13 cellular contexts compared by ENCODE assay signal in genomic region chr3:15769256-15769915, GRCh38. TPM values are rescaled to one million over a fixed set of nuclear protein-coding genes. Genes with fewer than 3 reads are reported as not detected.
DNase-seq lines count a peak whose midpoint lies in the region; ATAC-seq and TF ChIP-seq lines count a peak whose summit lies in the region.
"Had no signal": no experiment of that assay in that cellular context is flagged by ENCODE, and none has a peak within 500 bp of the region (broad histone marks: within the 10 kb centered on the region; RNA-seq: fewer than 3 reads in every experiment).

No MANE protein-coding gene starts in this region.

- H3K9me3 ChIP-seq in osteoblast (ENCODE audit: low read depth, low read length) (no peaks in the 10 kb centered on the region), gastroesophageal sphincter (no peaks in the 10 kb centered on the region)

- no peak overlapping the region for H3K27ac Mint-ChIP-seq in activated CD8-positive, alpha-beta T cell treated with anti-CD3 and anti-CD28 coated beads for 36 hours

- H3K79me2 ChIP-seq in osteoblast (ENCODE audit: insufficient read depth, low read length), result peaks cover 86% of the 10 kb centered on the region

- H3K4me1 Mint-ChIP-seq in activated CD8-positive, alpha-beta T cell treated with anti-CD3 and anti-CD28 coated beads for 36 hours (ENCODE audit: low read depth), result peaks cover 45% of the 10 kb centered on the region

- TF ChIP-seq CTCF in GM13977 (IDR thresholded peaks at IDR 0.05; ENCODE audit: extremely low read depth, insufficient read depth, missing control alignments) (no peak), osteoblast (IDR thresholded peaks at IDR 0.05; ENCODE audit: extremely low read depth, low read depth, low read length) (no peak), gastroesophageal sphincter (IDR thresholded peaks at IDR 0.05) (no peak)
- TF ChIP-seq CTCF in activated CD8-positive, alpha-beta T cell treated with anti-CD3 and anti-CD28 coated beads for 36 hours (IDR thresholded peaks at IDR 0.05), result no peak

- no peaks in the 10 kb centered on the region for H4K20me1 ChIP-seq in osteoblast (ENCODE audit: insufficient read depth, low read length)

- peaks cover 29% of the 10 kb centered on the region for H3K36me3 Mint-ChIP-seq in activated CD8-positive, alpha-beta T cell treated with anti-CD3 and anti-CD28 coated beads for 36 hours (ENCODE audit: low read depth)

- peak overlapping the region; percentile 85 for H3K27ac ChIP-seq in osteoblast (ENCODE audit: low read depth, low read length)
- no peak overlapping the region for H3K27ac ChIP-seq in gastroesophageal sphincter
- H3K27ac ChIP-seq: parathyroid adenoma had no signal

- peak; percentile 55 for ATAC-seq in HG03354 (IDR thresholded peaks at IDR 0.05; ENCODE audit: poor library complexity, severe bottlenecking, unreplicated experiment)
- ATAC-seq in gastroesophageal sphincter, result no peak
- ATAC-seq in activated CD8-positive, alpha-beta T cell treated with anti-CD3 and anti-CD28 coated beads for 36 hours, result no peak
- ATAC-seq in GM18873 (IDR thresholded peaks at IDR 0.05; ENCODE audit: low FRiP score, unreplicated experiment), result no peak

- H3K4me2 ChIP-seq in osteoblast (ENCODE audit: insufficient read depth, low read length), result peak overlapping the region; percentile 43

- POLR2A ChIA-PET in activated CD8-positive, alpha-beta T cell treated with anti-CD3 and anti-CD28 coated beads for 36 hours (lab: Charles Lee), result no interaction called here

- 61 to 69% methylated on average over 2 of the region's 2 CpGs for WGBS in gastroesophageal sphincter (ENCODE audit: low coverage in 1 of 2), 2 donors

- TF ChIP-seq EP300 in gastroesophageal sphincter (IDR thresholded peaks at IDR 0.05), result no peak

- H3K27me3 Mint-ChIP-seq in activated CD8-positive, alpha-beta T cell treated with anti-CD3 and anti-CD28 coated beads for 36 hours, result no peaks in the 10 kb centered on the region
- H3K27me3 Mint-ChIP-seq: effector memory CD8-positive, alpha-beta T cell; IgD-negative memory B cell had no signal

- no peak overlapping the region for H2AFZ ChIP-seq in osteoblast (ENCODE audit: low read length)
- H2AFZ ChIP-seq: parathyroid adenoma had no signal

- no peak overlapping the region for H3K4me3 ChIP-seq in osteoblast (ENCODE audit: insufficient read depth, low read length)
- H3K4me3 ChIP-seq in gastroesophageal sphincter, result no peak overlapping the region

- H3K27me3 ChIP-seq in osteoblast (ENCODE audit: insufficient read depth, low read length) (no peaks in the 10 kb centered on the region), gastroesophageal sphincter (no peaks in the 10 kb centered on the region)

- H3K36me3 ChIP-seq in osteoblast (ENCODE audit: insufficient read depth, low read length) (peaks cover 15% of the 10 kb centered on the region), gastroesophageal sphincter (peaks cover 0 to 12% of the 10 kb centered on the region in 2 donors)

- peaks cover 19% of the 10 kb centered on the region for H3K4me1 ChIP-seq in osteoblast (ENCODE audit: insufficient read depth, low read length)
- H3K4me1 ChIP-seq in gastroesophageal sphincter, result peaks cover 0 to 22% (median 7%) of the 10 kb centered on the region in 3 donors
- H3K4me1 ChIP-seq: parathyroid adenoma had no signal

- TF ChIP-seq POLR2A in erythroblast (IDR thresholded peaks at IDR 0.05; ENCODE audit: low read length) (no peak), gastroesophageal sphincter (IDR thresholded peaks at IDR 0.05) (no peak)

- H3K9me3 Mint-ChIP-seq in activated CD8-positive, alpha-beta T cell treated with anti-CD3 and anti-CD28 coated beads for 36 hours, result no peaks in the 10 kb centered on the region
- H3K9me3 Mint-ChIP-seq: effector memory CD8-positive, alpha-beta T cell; IgD-negative memory B cell had no signal

- H3K4me3 Mint-ChIP-seq in activated CD8-positive, alpha-beta T cell treated with anti-CD3 and anti-CD28 coated beads for 36 hours, result no peak overlapping the region
- H3K4me3 Mint-ChIP-seq: IgD-negative memory B cell had no signal

- in situ Hi-C loops in GM13977 (cut with MboI; ENCODE audit: low pct_unique_long_range_greater_than_20kb, low sequenced_read_pairs, unreplicated experiment), result no loop called here

- CTCF ChIA-PET in activated CD8-positive, alpha-beta T cell treated with anti-CD3 and anti-CD28 coated beads for 36 hours (lab: Charles Lee), result interaction anchor here (1.1 to 1.4 kb wide), 4 partner anchors 38 to 184 kb away, joined by 3 to 4 read pairs (median 4); no protein-coding TSS in a partner anchor

- DNase-seq in GM13977 (ENCODE audit: low spot score), result peak; percentile 16
- peak; percentile 25 for DNase-seq in astrocyte of the hippocampus (ENCODE audit: low read depth, low spot score)
- no peak for DNase-seq in osteoblast (ENCODE audit: insufficient read length, low spot score, missing footprints)
- DNase-seq in erythroblast (lab: John Stamatoyannopoulos, UW), result no peak
- DNase-seq in activated CD8-positive, alpha-beta T cell treated with anti-CD3 and anti-CD28 coated beads for 36 hours, result no peak
- DNase-seq: activated effector memory CD4-positive, alpha-beta T cell treated with Interleukin-2 at 50 U/mL for 16 hours; effector memory CD8-positive, alpha-beta T cell; NCI-H510A had no signal

- intact Hi-C loops in activated CD8-positive, alpha-beta T cell treated with anti-CD3 and anti-CD28 coated beads for 36 hours (cut with micrococcal nuclease), result no loop called here

RNA-seq across cellular contexts. Expression of gene ANKRD28, which starts 28.4 kb away (rescaled TPM):
- 215 and 223 TPM in 2 replicates for total RNA-seq in osteoblast
- 10 to 100 TPM; 26.8 to 55.9 (median 43.6) TPM for total RNA-seq in gastroesophageal sphincter
- total RNA-seq in activated CD8-positive, alpha-beta T cell treated with anti-CD3 and anti-CD28 coated beads for 36 hours, result 10 to 100 TPM; 32.9 to 35.3 TPM

Comparison
In these comparisons a context has a peak if more than half of its experiments do, and no peak if none do; other contexts are left out.
1. DNase-seq: peak in GM13977 (single experiment) and astrocyte of the hippocampus (single experiment); none in osteoblast (single experiment), erythroblast (0 of 2) and activated CD8-positive, alpha-beta T cell treated with anti-CD3 and anti-CD28 coated beads for 36 hours (single experiment).